10 cellular contexts compared by ENCODE assay signal in genomic region chr9:92726971-92727715, GRCh38. TPM values are rescaled to one million over a fixed set of nuclear protein-coding genes. Genes with fewer than 3 reads are reported as not detected.
DNase-seq lines count a peak whose midpoint lies in the region; ATAC-seq and TF ChIP-seq lines count a peak whose summit lies in the region.
"Had no signal": no experiment of that assay in that cellular context is flagged by ENCODE, and none has a peak within 500 bp of the region (broad histone marks: within the 10 kb centered on the region; RNA-seq: fewer than 3 reads in every experiment).

No MANE protein-coding gene starts in this region.

- no peak for DNase-seq in activated T-cell treated with anti-CD3 and anti-CD28 coated beads, Interleukin-2, amount 50 U/mL, for 24 hours
- DNase-seq in activated T-cell treated with anti-CD3 and anti-CD28 coated beads, Interleukin-2, amount 50 U/mL, for 48 hours, result no peak
- DNase-seq in WTC11 (ENCODE audit: low spot score), result no peak
- DNase-seq in right cardiac atrium, result peak; percentile 55 to 77 (median 75)
- DNase-seq in stomach, result no peak
- DNase-seq in PC-9, result no peak
- DNase-seq in HuH-7 (ENCODE audit: low spot score), result no peak
- DNase-seq: natural killer cell had no signal

- H3K27me3 ChIP-seq in right cardiac atrium (ENCODE audit: control insufficient read depth, insufficient read depth) (no peaks in the 10 kb centered on the region), stomach (no peaks in the 10 kb centered on the region), PC-9 (ENCODE audit: insufficient read depth, low read depth) (no peaks in the 10 kb centered on the region)
- H3K27me3 ChIP-seq: breast epithelium had no signal

- H3K4me3 Mint-ChIP-seq in activated T-cell treated with anti-CD3 and anti-CD28 coated beads, Interleukin-2, amount 50 U/mL, for 24 hours, result no peak overlapping the region
- no peak overlapping the region for H3K4me3 Mint-ChIP-seq in WTC11
- no peak overlapping the region for H3K4me3 Mint-ChIP-seq in stimulated activated memory B cell treated with anti-CD40 and anti-IgM and Interleukin-4, amounts not matched to agents 10 μg/mL and 1 μg/mL and 100 μg/mL, for 72 hours
- H3K4me3 Mint-ChIP-seq: natural killer cell had no signal

- H3K27ac Mint-ChIP-seq in activated T-cell treated with anti-CD3 and anti-CD28 coated beads, Interleukin-2, amount 50 U/mL, for 24 hours, result peak overlapping the region; percentile 66
- H3K27ac Mint-ChIP-seq in WTC11, result peak overlapping the region; percentile 53
- H3K27ac Mint-ChIP-seq in stimulated activated memory B cell treated with anti-CD40 and anti-IgM and Interleukin-4, amounts not matched to agents 10 μg/mL and 1 μg/mL and 100 μg/mL, for 72 hours, result peak overlapping the region; percentile 98

- no peaks in the 10 kb centered on the region for H3K9me3 Mint-ChIP-seq in activated T-cell treated with anti-CD3 and anti-CD28 coated beads, Interleukin-2, amount 50 U/mL, for 24 hours
- no peaks in the 10 kb centered on the region for H3K9me3 Mint-ChIP-seq in WTC11
- no peaks in the 10 kb centered on the region for H3K9me3 Mint-ChIP-seq in stimulated activated memory B cell treated with anti-CD40 and anti-IgM and Interleukin-4, amounts not matched to agents 10 μg/mL and 1 μg/mL and 100 μg/mL, for 72 hours
- H3K9me3 Mint-ChIP-seq: natural killer cell had no signal

- H3F3A ChIP-seq in PC-9 (ENCODE audit: insufficient read depth, low read depth), result peaks cover 5% of the 10 kb centered on the region; the same call in 1 of the 2 replicates

- WGBS in right cardiac atrium, result 43% methylated on average over 13 of the region's 13 CpGs
- WGBS in stomach, 5 donors, result 66 to 82% (median 75%) methylated on average over 9 to 13 of the region's 13 CpGs

- peaks cover 16% of the 10 kb centered on the region for H3K4me1 Mint-ChIP-seq in activated T-cell treated with anti-CD3 and anti-CD28 coated beads, Interleukin-2, amount 50 U/mL, for 24 hours (ENCODE audit: low read depth)
- peaks cover 3% of the 10 kb centered on the region; the same call in 1 of the 2 replicates for H3K4me1 Mint-ChIP-seq in WTC11
- peaks cover 93% of the 10 kb centered on the region for H3K4me1 Mint-ChIP-seq in stimulated activated memory B cell treated with anti-CD40 and anti-IgM and Interleukin-4, amounts not matched to agents 10 μg/mL and 1 μg/mL and 100 μg/mL, for 72 hours

- H3K27me3 Mint-ChIP-seq in activated T-cell treated with anti-CD3 and anti-CD28 coated beads, Interleukin-2, amount 50 U/mL, for 24 hours, result no peaks in the 10 kb centered on the region
- no peaks in the 10 kb centered on the region for H3K27me3 Mint-ChIP-seq in WTC11 (ENCODE audit: low read depth)
- no peaks in the 10 kb centered on the region for H3K27me3 Mint-ChIP-seq in stimulated activated memory B cell treated with anti-CD40 and anti-IgM and Interleukin-4, amounts not matched to agents 10 μg/mL and 1 μg/mL and 100 μg/mL, for 72 hours

- no peak overlapping the region for H3K4me3 ChIP-seq in right cardiac atrium (ENCODE audit: low read length)
- no peak overlapping the region for H3K4me3 ChIP-seq in stomach
- no peak overlapping the region for H3K4me3 ChIP-seq in PC-9
- H3K4me3 ChIP-seq: breast epithelium had no signal

- ATAC-seq in WTC11 (no peak), right cardiac atrium (peak; percentile 29 to 85)
- ATAC-seq in stimulated activated memory B cell treated with anti-CD40 and anti-IgM and Interleukin-4, amounts not matched to agents 10 μg/mL and 1 μg/mL and 100 μg/mL, for 72 hours, result no peak
- ATAC-seq: natural killer cell had no signal

- no peak overlapping the region for H2AFZ ChIP-seq in PC-9

- H4K20me1 ChIP-seq in PC-9 (ENCODE audit: insufficient read depth), result peaks cover 8% of the 10 kb centered on the region; the same call in 1 of the 2 replicates

- peaks cover 65% of the 10 kb centered on the region for H3K36me3 Mint-ChIP-seq in activated T-cell treated with anti-CD3 and anti-CD28 coated beads, Interleukin-2, amount 50 U/mL, for 24 hours (ENCODE audit: low read depth)
- H3K36me3 Mint-ChIP-seq in WTC11, result peaks cover 16% of the 10 kb centered on the region; the same call in 1 of the 2 replicates
- peaks cover 27% of the 10 kb centered on the region for H3K36me3 Mint-ChIP-seq in stimulated activated memory B cell treated with anti-CD40 and anti-IgM and Interleukin-4, amounts not matched to agents 10 μg/mL and 1 μg/mL and 100 μg/mL, for 72 hours
- H3K36me3 Mint-ChIP-seq: natural killer cell had no signal

- no peak for TF ChIP-seq EP300 in stomach (IDR thresholded peaks at IDR 0.05)

- H3K27ac ChIP-seq in right cardiac atrium (ENCODE audit: low read length) (no peak overlapping the region), stomach (no peak overlapping the region), PC-9 (no peak overlapping the region)
- H3K27ac ChIP-seq: breast epithelium had no signal

- no peaks in the 10 kb centered on the region for H3K9me2 ChIP-seq in PC-9 (ENCODE audit: insufficient read depth)

- TF ChIP-seq CTCF in WTC11 (IDR thresholded peaks at IDR 0.05) (no peak), stomach (IDR thresholded peaks at IDR 0.05) (no peak), PC-9 (conservative IDR thresholded peaks at IDR 0.05) (no peak)

- H3K4me2 ChIP-seq in PC-9, result no peak overlapping the region

- no TSS peak for BruUV-seq in PC-9 (replicated peaks; lab: Mats Ljungman, UMichigan)

- no peak for TF ChIP-seq POLR2A in stomach (IDR thresholded peaks at IDR 0.05)

- CTCF ChIA-PET in WTC11 (lab: Charles Lee), result no interaction called here
- CTCF ChIA-PET in PC-9 (lab: Charles Lee), result no interaction called here

- intact Hi-C loops in right cardiac atrium (cut with DNase I), result loop anchor here in 1 of 4 donors (10.0 kb wide), 1 partner anchor 68 kb away; no protein-coding TSS in a partner anchor
- intact Hi-C loops in stomach (cut with DNase I; ENCODE audit: low total_unique reads), result no loop called here
- intact Hi-C loops in PC-9 (cut with micrococcal nuclease; ENCODE audit: unreplicated experiment), result no loop called here

- peaks cover 7% of the 10 kb centered on the region for H3K4me1 ChIP-seq in right cardiac atrium (ENCODE audit: control insufficient read depth, insufficient read depth, low read length)
- peaks cover 0 to 43% (median 16%) of the 10 kb centered on the region in 4 donors for H3K4me1 ChIP-seq in stomach
- no peaks in the 10 kb centered on the region for H3K4me1 ChIP-seq in PC-9 (replicated peaks; ENCODE audit: insufficient read depth)
- H3K4me1 ChIP-seq: breast epithelium had no signal

- H3K36me3 ChIP-seq in stomach (peaks cover 16 to 67% (median 62%) of the 10 kb centered on the region in 4 donors), PC-9 (ENCODE audit: low read depth) (no peaks in the 10 kb centered on the region)
- H3K36me3 ChIP-seq: breast epithelium had no signal

- H3K9me3 ChIP-seq in right cardiac atrium (ENCODE audit: control insufficient read depth, low read length), result no peaks in the 10 kb centered on the region
- no peaks in the 10 kb centered on the region for H3K9me3 ChIP-seq in stomach
- no peaks in the 10 kb centered on the region for H3K9me3 ChIP-seq in PC-9 (ENCODE audit: insufficient read depth, low read depth)
- H3K9me3 ChIP-seq: breast epithelium had no signal

- POLR2A ChIA-PET in WTC11 (lab: Charles Lee), result no interaction called here
- POLR2A ChIA-PET in PC-9 (lab: Charles Lee; ENCODE audit: unreplicated experiment), result no interaction called here

- H3K79me2 ChIP-seq in PC-9 (ENCODE audit: low read depth), result 0 out of 2 replicates have a peak, but pooled peaks cover 25% of the 10 kb centered on the region

TF ChIP-seq in WTC11, 78 proteins besides CTCF, POLR2A, EP300 and RAD21 (continues in another document):
- TF ChIP-seq NFATC4 (CRISPR knock-in tag; IDR thresholded peaks at IDR 0.05) (no peak), TCF7 (CRISPR knock-in tag; IDR thresholded peaks at IDR 0.05; ENCODE audit: low read depth) (no peak)
- TF ChIP-seq, protein P1, sequence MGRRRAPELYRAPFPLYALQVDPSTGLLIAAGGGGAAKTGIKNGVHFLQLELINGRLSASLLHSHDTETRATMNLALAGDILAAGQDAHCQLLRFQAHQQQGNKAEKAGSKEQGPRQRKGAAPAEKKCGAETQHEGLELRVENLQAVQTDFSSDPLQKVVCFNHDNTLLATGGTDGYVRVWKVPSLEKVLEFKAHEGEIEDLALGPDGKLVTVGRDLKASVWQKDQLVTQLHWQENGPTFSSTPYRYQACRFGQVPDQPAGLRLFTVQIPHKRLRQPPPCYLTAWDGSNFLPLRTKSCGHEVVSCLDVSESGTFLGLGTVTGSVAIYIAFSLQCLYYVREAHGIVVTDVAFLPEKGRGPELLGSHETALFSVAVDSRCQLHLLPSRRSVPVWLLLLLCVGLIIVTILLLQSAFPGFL (CRISPR knock-in tag; IDR thresholded peaks at IDR 0.05; ENCODE audit: borderline replicate concordance), result no peak

RNA-seq across cellular contexts. Expression of gene BICD2, which starts 37.5 kb away (rescaled TPM):
- total RNA-seq in WTC11 (2021), result 30.8 to 38.7 TPM (median 31.4 TPM) in 3 replicates
- total RNA-seq in right cardiac atrium, result 10 to 100 TPM; 29.5 to 36.0 (median 33.8) TPM
- polyA plus RNA-seq in right cardiac atrium, result 20.0 TPM
- 10 to 100 TPM in 4 of 5 donors, 1 to 10 TPM in 1; 6.4 to 32.6 (median 20.4) TPM for total RNA-seq in stomach
- 10 to 100 TPM in 1 of 3 donors, 1 to 10 TPM in 2; 5.9 to 15.8 (median 6.3) TPM for polyA plus RNA-seq in stomach
- total RNA-seq in PC-9 (2021), result 40.0 and 40.6 TPM in 2 replicates

RNA-seq across cellular contexts. Expression of gene IPPK, which starts 57.2 kb away (rescaled TPM):
- total RNA-seq in WTC11 (2021), result 8.1 to 9.4 TPM (median 8.6 TPM) in 3 replicates
- 10 to 100 TPM; 10.2 to 20.9 (median 11.6) TPM for total RNA-seq in right cardiac atrium
- polyA plus RNA-seq in right cardiac atrium, result 8.6 TPM
- total RNA-seq in stomach, result 10 to 100 TPM in 4 of 5 donors, 1 to 10 TPM in 1; 1.4 to 14.6 (median 11.6) TPM
- polyA plus RNA-seq in stomach, result 10 to 100 TPM in 1 of 3 donors, 1 to 10 TPM in 2; 2.7 to 17.1 (median 6.0) TPM
- 12.3 TPM in 2 replicates for total RNA-seq in PC-9 (2021)

Comparison
In these comparisons a context has a peak if more than half of its experiments do, and no peak if none do; other contexts are left out.
1. DNase-seq: peak in right cardiac atrium (3 of 3); none in activated T-cell treated with anti-CD3 and anti-CD28 coated beads, Interleukin-2, amount 50 U/mL, for 24 hours (single experiment), activated T-cell treated with anti-CD3 and anti-CD28 coated beads, Interleukin-2, amount 50 U/mL, for 48 hours (0 of 2), WTC11 (single experiment), stomach (single experiment), PC-9 (0 of 2) and HuH-7 (single experiment).
2. ATAC-seq: peak in right cardiac atrium (2 of 2); none in WTC11 (single experiment) and stimulated activated memory B cell treated with anti-CD40 and anti-IgM and Interleukin-4, amounts not matched to agents 10 μg/mL and 1 μg/mL and 100 μg/mL, for 72 hours (single experiment).
3. Peak in every context shown above with its lines, with median percentiles within 50 percentile points of each other: H3K27ac Mint-ChIP-seq.